Comparison of ENCODE assay signal across 8 cellular contexts in genomic region chr16:69328854-69329316, GRCh38.
DNase-seq lines count a peak whose midpoint lies in the region.

No MANE protein-coding gene starts in this region.

- peak; percentile 91 for DNase-seq in ACHN
- DNase-seq in HCEC 1CT: peak; percentile 34
- peak; percentile 35 for DNase-seq in activated T-cell treated with anti-CD3 and anti-CD28 coated beads, Interleukin-2, amount 50 U/mL, for 48 hours
- peak; percentile 78 for DNase-seq in kidney tubule cell (ENCODE audit: low spot score)
- no peak for DNase-seq in NCI-H446 treated with DMSO at 0.1 percent for 48 hours (lab: John Stamatoyannopoulos, UW)
- no peak for DNase-seq in NCI-H128 (lab: John Stamatoyannopoulos, UW; ENCODE audit: unreplicated experiment)
- DNase-seq in stimulated activated CD4-positive, alpha-beta T cell treated with anti-CD3 and anti-CD28 coated beads, Interleukin-2, amount 100 ng/mL, for 24 hours: no peak
- DNase-seq in iPS-NIHi11 (ENCODE audit: low spot score): no peak

- in situ Hi-C loops in ACHN (cut with HindIII; ENCODE audit: low pct_ligation_motif_present, low pct_unique_long_range_greater_than_20kb, low sequenced_read_pairs): no loop called here

Comparison
In these comparisons a context has a peak if more than half of its experiments do, and no peak if none do; other contexts are left out.
1. DNase-seq: peak in ACHN (single experiment), HCEC 1CT (single experiment), activated T-cell treated with anti-CD3 and anti-CD28 coated beads, Interleukin-2, amount 50 U/mL, for 48 hours (2 of 2) and kidney tubule cell (single experiment); none in NCI-H446 treated with DMSO at 0.1 percent for 48 hours (single experiment), NCI-H128 (single experiment), stimulated activated CD4-positive, alpha-beta T cell treated with anti-CD3 and anti-CD28 coated beads, Interleukin-2, amount 100 ng/mL, for 24 hours (0 of 2) and iPS-NIHi11 (single experiment).